In the genomic region with DNA sequence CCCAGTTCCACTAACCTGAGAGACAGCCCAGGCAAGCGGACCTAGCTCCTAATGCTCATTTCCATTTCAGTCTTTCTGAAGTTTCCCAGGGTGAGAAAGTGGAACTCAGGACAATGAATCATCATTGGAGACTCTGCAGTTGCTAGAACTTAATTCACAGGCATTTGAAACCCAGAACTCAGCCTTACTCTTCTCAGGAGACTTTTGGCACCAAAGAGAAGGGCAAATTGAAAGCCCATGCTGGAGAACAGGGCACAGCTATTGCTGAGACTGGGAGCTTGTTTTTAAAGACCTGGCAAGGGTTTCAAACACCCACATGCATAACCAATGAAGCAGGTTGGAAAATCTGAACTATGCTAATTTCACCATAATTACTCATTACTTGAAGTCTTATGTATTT, we compare ENCODE assay signal across 17 cellular contexts. TPM values are rescaled to one million over a fixed set of nuclear protein-coding genes. Genes with fewer than 3 reads are reported as not detected.
A peak's percentile ranks its signal among the peaks of the same experiment; 100 is the strongest.
DNase-seq lines count a peak whose midpoint lies in the region; ATAC-seq, FAIRE-seq and TF ChIP-seq lines count a peak whose summit lies in the region.
"Had no signal": no experiment of that assay in that cellular context is flagged by ENCODE, and none has a peak within 500 bp of the region (broad histone marks: within the 10 kb centered on the region; RNA-seq: fewer than 3 reads in every experiment).

No MANE protein-coding gene starts in this region.

- H3K9me3 Mint-ChIP-seq in astrocyte (ENCODE audit: unreplicated experiment), result peaks cover 24% of the 10 kb centered on the region

- H3K27me3 ChIP-seq in astrocyte (ENCODE audit: insufficient read depth, low read length), result no peaks in the 10 kb centered on the region
- H3K27me3 ChIP-seq: sigmoid colon had no signal

- no peak overlapping the region for H3K9ac ChIP-seq in astrocyte (ENCODE audit: low read length)

- no peak for ATAC-seq in HG02885 (IDR thresholded peaks at IDR 0.05; ENCODE audit: poor library complexity, unreplicated experiment)
- no peak for ATAC-seq in HG03432 (IDR thresholded peaks at IDR 0.05; ENCODE audit: unreplicated experiment)
- ATAC-seq: PC-3 had no signal

- peaks cover 6% of the 10 kb centered on the region for H3K4me1 Mint-ChIP-seq in astrocyte (ENCODE audit: low read depth, unreplicated experiment)
- H3K4me1 Mint-ChIP-seq: brain had no signal

- peaks cover 9% of the 10 kb centered on the region for H3K4me1 ChIP-seq in astrocyte (ENCODE audit: insufficient read depth, low read length)
- H3K4me1 ChIP-seq: sigmoid colon had no signal

- H3K27ac ChIP-seq in astrocyte (ENCODE audit: low read depth, low read length), result peak overlapping the region; percentile 7
- H3K27ac ChIP-seq: sigmoid colon had no signal

- H3K27ac Mint-ChIP-seq in astrocyte (ENCODE audit: unreplicated experiment), result peak overlapping the region; percentile 24
- H3K27ac Mint-ChIP-seq: H9, mesothelial cell of epicardium had no signal

- no peak for TF ChIP-seq CTCF in astrocyte (IDR thresholded peaks at IDR 0.05; ENCODE audit: insufficient read depth, low read depth, low read length)

- H3K9me3 ChIP-seq in astrocyte (ENCODE audit: insufficient read depth, low read depth, low read length), result peaks cover 9% of the 10 kb centered on the region

- peaks cover 5% of the 10 kb centered on the region for H3K36me3 Mint-ChIP-seq in astrocyte (ENCODE audit: low read depth, unreplicated experiment)
- H3K36me3 Mint-ChIP-seq: brain had no signal

- no peaks in the 10 kb centered on the region for H4K20me1 ChIP-seq in astrocyte (ENCODE audit: insufficient read depth, low read length)

- no peak for FAIRE-seq in astrocyte (lab: Jason Lieb, UNC)
- FAIRE-seq: GM12892 had no signal

- H3K4me3 ChIP-seq in astrocyte (ENCODE audit: insufficient read depth, low read depth, low read length), result no peak overlapping the region
- H3K4me3 ChIP-seq: sigmoid colon had no signal

- H3K36me3 ChIP-seq in astrocyte (ENCODE audit: insufficient read depth, low read length), result no peaks in the 10 kb centered on the region
- H3K36me3 ChIP-seq: sigmoid colon had no signal

- H2AFZ ChIP-seq in astrocyte (ENCODE audit: low read depth, low read length), result no peak overlapping the region

- peak; percentile 9 to 20 for DNase-seq in activated CD4-positive, alpha-beta T cell treated with anti-CD3 and anti-CD28 coated beads, Interleukin-2, amount 50 U/mL, for 48 hours
- DNase-seq in activated CD4-positive, alpha-beta T cell treated with anti-CD3 and anti-CD28 coated beads, Interleukin-2, amount 50 U/mL, for 4 hours, result no peak
- DNase-seq in GM03348 (ENCODE audit: low spot score) (peak; percentile 17), astrocyte (ENCODE audit: low read depth) (peak; percentile 65), putamen (ENCODE audit: low spot score) (peak; percentile 44), H4 (ENCODE audit: low spot score) (no peak)
- DNase-seq: H9, NCI-H2029 treated with DMSO at 0.1 percent for 48 hours, NCI-H526 treated with DMSO at 0.1 percent for 48 hours, PC-3, sigmoid colon had no signal

- no peaks in the 10 kb centered on the region for H3K79me2 ChIP-seq in astrocyte (ENCODE audit: insufficient read depth, low read length)

- H3K4me2 ChIP-seq in astrocyte (ENCODE audit: low read length), result peak overlapping the region; percentile 22

- H3K27me3 Mint-ChIP-seq in astrocyte (ENCODE audit: low read depth, unreplicated experiment), result peaks cover 5% of the 10 kb centered on the region

- H3K4me3 Mint-ChIP-seq in astrocyte (ENCODE audit: unreplicated experiment), result no peak overlapping the region
- H3K4me3 Mint-ChIP-seq: H9, mesothelial cell of epicardium had no signal

RNA-seq across cellular contexts. Expression of a gene that starts 36.0 kb away (rescaled TPM):
- 19.5 and 24.5 TPM in 2 replicates for total RNA-seq in astrocyte
- total RNA-seq in H4 (2014; rRNA removed; shearing (Covaris generic)), result 0.56 TPM in 1 of 2 replicates, not detected in the other
- total RNA-seq: H9 had no signal

RNA-seq across cellular contexts. Expression of a gene that starts 39.3 kb away (rescaled TPM):
- 0.94 and 1.0 TPM in 2 replicates for total RNA-seq in astrocyte
- 0.02 TPM in 1 of 2 replicates, not detected in the other for total RNA-seq in H4 (2014; rRNA removed; shearing (Covaris generic))
- total RNA-seq: fibroblast of lung, PC-3 had no signal

RNA-seq across cellular contexts. Expression of a gene that starts 57.2 kb away (rescaled TPM):
- total RNA-seq in astrocyte, result 67.4 and 74.7 TPM in 2 replicates
- 88.1 and 143 TPM in 2 replicates for total RNA-seq in H4 (2014; rRNA removed; shearing (Covaris generic))

Comparison
In these comparisons a context has a peak if more than half of its experiments do, and no peak if none do; other contexts are left out.
1. DNase-seq: peak in activated CD4-positive, alpha-beta T cell treated with anti-CD3 and anti-CD28 coated beads, Interleukin-2, amount 50 U/mL, for 48 hours (2 of 2), GM03348 (single experiment), astrocyte (single experiment) and putamen (single experiment); none in activated CD4-positive, alpha-beta T cell treated with anti-CD3 and anti-CD28 coated beads, Interleukin-2, amount 50 U/mL, for 4 hours (0 of 2) and H4 (single experiment).
2. RNA of a gene that starts 36.0 kb away (total RNA-seq): 19.5 to 24.5 TPM in astrocyte; 0.56 TPM in H4; every median in the first group is over 10 times any median in the second.